Comparison of ENCODE assay signal across 16 cellular contexts in genomic region chr9:7325980-7326379, GRCh38.
DNase-seq lines count a peak whose midpoint lies in the region; ATAC-seq and TF ChIP-seq lines count a peak whose summit lies in the region.
"Had no signal": no experiment of that assay in that cellular context is flagged by ENCODE, and none has a peak within 500 bp of the region (broad histone marks: within the 10 kb centered on the region; RNA-seq: fewer than 3 reads in every experiment).

No MANE protein-coding gene starts in this region.

- no peak overlapping the region for H3K27ac Mint-ChIP-seq in CD8-positive, alpha-beta T cell
- H3K27ac Mint-ChIP-seq: B cell, GM23338, IgD-negative memory B cell had no signal

- no peak overlapping the region for H3K27ac ChIP-seq in CD8-positive, alpha-beta T cell (ENCODE audit: low read depth, low read length)
- H3K27ac ChIP-seq: BLaER1 treated with 17β-estradiol and CSF1 and Interleukin-3, amounts not matched to agents 10 nM and 100 nM had no signal

- H3K4me1 ChIP-seq in CD8-positive, alpha-beta T cell (ENCODE audit: insufficient read depth, low read length) = no peaks in the 10 kb centered on the region
- H3K4me1 ChIP-seq: BLaER1 treated with 17β-estradiol and CSF1 and Interleukin-3, amounts not matched to agents 10 nM and 100 nM; Caco-2 had no signal

- H3K4me3 ChIP-seq in fibroblast of pulmonary artery (replicated peaks; ENCODE audit: low read depth, low read length) = no peak overlapping the region
- no peak overlapping the region for H3K4me3 ChIP-seq in CD8-positive, alpha-beta T cell (ENCODE audit: low read depth, low read length)
- H3K4me3 ChIP-seq: BLaER1 treated with 17β-estradiol and CSF1 and Interleukin-3, amounts not matched to agents 10 nM and 100 nM; GM23338 had no signal

- POLR2A ChIA-PET in CD8-positive, alpha-beta T cell (lab: Charles Lee) = no interaction called here

- H3K4me1 Mint-ChIP-seq in CD8-positive, alpha-beta T cell (ENCODE audit: low read depth) = no peaks in the 10 kb centered on the region
- H3K4me1 Mint-ChIP-seq: B cell, GM23338, IgD-negative memory B cell had no signal

- intact Hi-C loops in CD8-positive, alpha-beta T cell (cut with DNase I, micrococcal nuclease) = no loop called here

- CTCF ChIA-PET in CD8-positive, alpha-beta T cell (lab: Charles Lee) = no interaction called here

- H3K4me3 Mint-ChIP-seq in CD8-positive, alpha-beta T cell = no peak overlapping the region
- H3K4me3 Mint-ChIP-seq: B cell, GM23338, IgD-negative memory B cell had no signal

- no peaks in the 10 kb centered on the region for H3K27me3 ChIP-seq in CD8-positive, alpha-beta T cell (ENCODE audit: insufficient read depth, low read length)
- H3K27me3 ChIP-seq: BLaER1 treated with 17β-estradiol and CSF1 and Interleukin-3, amounts not matched to agents 10 nM and 100 nM had no signal

- no peak for ATAC-seq in HG03457 (IDR thresholded peaks at IDR 0.05; ENCODE audit: unreplicated experiment)
- no peak for ATAC-seq in CD8-positive, alpha-beta T cell
- ATAC-seq: GM23338, HepG2 had no signal

- no peaks in the 10 kb centered on the region for H3K9me3 ChIP-seq in CD8-positive, alpha-beta T cell (ENCODE audit: low read length)
- H3K9me3 ChIP-seq: BLaER1 treated with 17β-estradiol and CSF1 and Interleukin-3, amounts not matched to agents 10 nM and 100 nM; Caco-2 had no signal

- H3K9me3 Mint-ChIP-seq in CD8-positive, alpha-beta T cell = no peaks in the 10 kb centered on the region
- H3K9me3 Mint-ChIP-seq: GM23338, IgD-negative memory B cell had no signal

- no peaks in the 10 kb centered on the region for H3K36me3 ChIP-seq in CD8-positive, alpha-beta T cell (ENCODE audit: insufficient read depth, low read length)
- H3K36me3 ChIP-seq: BLaER1 treated with 17β-estradiol and CSF1 and Interleukin-3, amounts not matched to agents 10 nM and 100 nM had no signal

- H3K27me3 Mint-ChIP-seq in CD8-positive, alpha-beta T cell (ENCODE audit: low read depth) = no peaks in the 10 kb centered on the region

- H3K36me3 Mint-ChIP-seq in CD8-positive, alpha-beta T cell = no peaks in the 10 kb centered on the region
- H3K36me3 Mint-ChIP-seq: IgD-negative memory B cell had no signal

- no peak for TF ChIP-seq CTCF in fibroblast of pulmonary artery (IDR thresholded peaks at IDR 0.05; ENCODE audit: low read length, missing control alignments)
- no peak for TF ChIP-seq CTCF in CD8-positive, alpha-beta T cell (IDR thresholded peaks at IDR 0.05)

- peak; percentile 32 for DNase-seq in A172 (ENCODE audit: low spot score)
- peak; percentile 30 for DNase-seq in M059J (ENCODE audit: low read depth)
- DNase-seq in NCI-H69 (lab: John Stamatoyannopoulos, UW) = peak; percentile 73
- DNase-seq in fibroblast of pulmonary artery (ENCODE audit: low read depth) = peak; percentile 10
- DNase-seq in CD8-positive, alpha-beta T cell = no peak
- no peak for DNase-seq in NCI-H1417 (lab: John Stamatoyannopoulos, UW)
- DNase-seq: 8988T, Caco-2, GF-D8, HCEC 1CT had no signal

Comparison
In these comparisons a context has a peak if more than half of its experiments do, and no peak if none do; other contexts are left out.
1. DNase-seq: peak in A172 (single experiment), M059J (single experiment), NCI-H69 (single experiment) and fibroblast of pulmonary artery (single experiment); none in CD8-positive, alpha-beta T cell (0 of 7) and NCI-H1417 (0 of 3).